ENCODE assay signal across 35 cellular contexts in the genomic region with DNA sequence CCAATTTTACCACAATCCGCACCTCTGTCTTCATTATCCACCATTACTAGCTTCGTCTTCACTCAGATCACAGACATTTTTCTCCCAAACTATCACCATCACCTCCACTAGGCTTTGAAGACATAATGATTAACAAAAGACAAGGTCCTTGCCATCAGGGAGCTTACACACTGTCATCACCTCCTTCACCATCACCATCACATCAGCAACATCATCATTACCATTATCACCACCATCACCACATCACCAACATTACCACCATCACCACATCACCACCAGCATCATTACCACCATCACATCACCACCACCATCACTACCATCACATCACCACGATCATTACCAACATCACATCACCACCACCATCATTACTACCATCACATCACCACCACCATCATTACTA. TPM values are rescaled to one million over a fixed set of nuclear protein-coding genes. Genes with fewer than 3 reads are reported as not detected.
"Had no signal": no experiment of that assay in that cellular context is flagged by ENCODE, and none has a peak within 500 bp of the region (broad histone marks: within the 10 kb centered on the region; RNA-seq: fewer than 3 reads in every experiment).

No MANE protein-coding gene starts in this region.

- FAIRE-seq: astrocyte, TTC549 had no signal

- H3K9me3 ChIP-seq: adrenal gland, body of pancreas, breast epithelium had no signal

- H3K36me3 ChIP-seq: adrenal gland, brain microvascular endothelial cell, breast epithelium had no signal

- DNase-seq: activated B cell treated with CpG ODN at 0.5 μM for 24 hours; activated CD4-positive, alpha-beta memory T cell treated with anti-CD3 and anti-CD28 coated beads for 36 hours; activated CD4-positive, alpha-beta T cell treated with anti-CD3 and anti-CD28 coated beads for 4 hours; activated CD4-positive, alpha-beta T cell treated with anti-CD3 and anti-CD28 coated beads, Interleukin-2, amount 10 ng/mL, durations not matched to agents 24 days and 14 days; activated CD4-positive, alpha-beta T cell treated with anti-CD3 and anti-CD28 coated beads, Interleukin-2, amount 50 U/mL, for 1 hour; activated CD4-positive, alpha-beta T cell treated with anti-CD3 and anti-CD28 coated beads, Interleukin-2, amount 50 U/mL, for 4 hours; activated CD4-positive, CD25-positive, alpha-beta regulatory T cell treated with anti-CD3 and anti-CD28 coated beads, Interleukin-2, amount 50 U/mL, for 72 hours; activated CD8-positive, alpha-beta memory T cell treated with anti-CD3 and anti-CD28 coated beads, Interleukin-2, amount 50 U/mL, for 4 hours; activated CD8-positive, alpha-beta T cell treated with anti-CD3 and anti-CD28 coated beads for 36 hours; activated gamma-delta T cell treated with Interleukin-2 at 50 U/mL for 16 hours; activated naive CD4-positive, alpha-beta T cell; activated naive CD4-positive, alpha-beta T cell treated with anti-CD3 and anti-CD28 coated beads for 36 hours; activated naive CD4-positive, alpha-beta T cell treated with anti-CD3 and anti-CD28 coated beads, Interleukin-2, amount 50 U/mL, for 16 hours; activated naive CD8-positive, alpha-beta T cell treated with anti-CD3 and anti-CD28 coated beads for 36 hours; activated T-cell treated with anti-CD3 and anti-CD28 coated beads for 4 hours; activated T-cell treated with anti-CD3 and anti-CD28 coated beads, Interleukin-2, amount 50 U/mL, for 1 hour; activated T-cell treated with anti-CD3 and anti-CD28 coated beads, Interleukin-2, amount 50 U/mL, for 4 hours; activated T-cell treated with anti-CD3 and anti-CD28 coated beads, Interleukin-2, amount 50 U/mL, for 72 hours; adrenal gland; amniotic stem cell; aorta; body of pancreas; brain microvascular endothelial cell; central memory CD4-positive, alpha-beta T cell; T-helper 2 cell; T-helper 9 cell had no signal

- ATAC-seq: activated CD8-positive, alpha-beta T cell treated with anti-CD3 and anti-CD28 coated beads for 36 hours; activated naive CD4-positive, alpha-beta T cell treated with anti-CD3 and anti-CD28 coated beads, Interleukin-2, amount 50 U/mL, for 72 hours; activated T-cell treated with anti-CD3 and anti-CD28 coated beads, Interleukin-2, amount 50 U/mL, for 4 hours; activated T-cell treated with anti-CD3 and anti-CD28 coated beads, Interleukin-2, amount 50 U/mL, for 72 hours; activated T-helper 17 cell treated with anti-CD3 and anti-CD28 coated beads, Interleukin-2, amount 50 U/mL, for 72 hours; body of pancreas had no signal

- H3K27ac ChIP-seq: adrenal gland, body of pancreas, brain microvascular endothelial cell, breast epithelium, VCaP had no signal

- H3K4me3 ChIP-seq: adrenal gland, body of pancreas, breast epithelium had no signal

- H3K4me1 ChIP-seq: adrenal gland, breast epithelium had no signal

- H3K27me3 ChIP-seq: adrenal gland, body of pancreas had no signal

RNA-seq across cellular contexts. Expression of a gene that starts 4.4 kb away (rescaled TPM):
- total RNA-seq: activated B cell treated with CpG ODN at 0.5 μM for 24 hours; activated CD4-positive, alpha-beta memory T cell treated with anti-CD3 and anti-CD28 coated beads for 36 hours; activated CD4-positive, alpha-beta T cell treated with anti-CD3 and anti-CD28 coated beads, Interleukin-2, amount 10 ng/mL, durations not matched to agents 24 days and 14 days; activated CD8-positive, alpha-beta memory T cell treated with anti-CD3 and anti-CD28 coated beads for 36 hours; activated CD8-positive, alpha-beta T cell treated with anti-CD3 and anti-CD28 coated beads for 36 hours; activated naive CD4-positive, alpha-beta T cell treated with anti-CD3 and anti-CD28 coated beads for 36 hours; activated naive CD4-positive, alpha-beta T cell treated with anti-CD3 and anti-CD28 coated beads, Interleukin-2, amount 50 U/mL, for 72 hours; activated naive CD8-positive, alpha-beta T cell treated with anti-CD3 and anti-CD28 coated beads for 36 hours; activated T-cell treated with anti-CD3 and anti-CD28 coated beads, Interleukin-2, amount 50 U/mL, for 4 hours; activated T-cell treated with anti-CD3 and anti-CD28 coated beads, Interleukin-2, amount 50 U/mL, for 72 hours; activated T-helper 1 cell treated with anti-CD3 and anti-CD28 coated beads, Interleukin-12 subunit alpha, Interleukin-12 subunit beta, Interleukin-2, Interleukin-4 antibody, amounts not matched to agents 30 ng/mL and 10 ng/mL and 1 ng/mL, durations not matched to agents 14 hours and 24 hours and 36 hours; activated T-helper 17 cell treated with anti-CD3 and anti-CD28 coated beads, Interleukin-2, amount 50 U/mL, for 72 hours; aorta; astrocyte; body of pancreas; breast epithelium; cardiac septum had no signal
- polyA plus RNA-seq: adrenal gland, aorta had no signal

RNA-seq across cellular contexts. Expression of a gene that starts 14.9 kb away (rescaled TPM):
- total RNA-seq: activated T-helper 1 cell treated with anti-CD3 and anti-CD28 coated beads, Interleukin-12 subunit alpha, Interleukin-12 subunit beta, Interleukin-2, Interleukin-4 antibody, amounts not matched to agents 30 ng/mL and 10 ng/mL and 1 ng/mL, durations not matched to agents 14 hours and 24 hours and 36 hours; astrocyte; body of pancreas had no signal

RNA-seq across cellular contexts. Expression of a gene that starts 50.4 kb away (rescaled TPM):
- polyA plus RNA-seq: aorta had no signal
